Comparison of ENCODE assay signal across 1 cellular context in the genomic region with DNA sequence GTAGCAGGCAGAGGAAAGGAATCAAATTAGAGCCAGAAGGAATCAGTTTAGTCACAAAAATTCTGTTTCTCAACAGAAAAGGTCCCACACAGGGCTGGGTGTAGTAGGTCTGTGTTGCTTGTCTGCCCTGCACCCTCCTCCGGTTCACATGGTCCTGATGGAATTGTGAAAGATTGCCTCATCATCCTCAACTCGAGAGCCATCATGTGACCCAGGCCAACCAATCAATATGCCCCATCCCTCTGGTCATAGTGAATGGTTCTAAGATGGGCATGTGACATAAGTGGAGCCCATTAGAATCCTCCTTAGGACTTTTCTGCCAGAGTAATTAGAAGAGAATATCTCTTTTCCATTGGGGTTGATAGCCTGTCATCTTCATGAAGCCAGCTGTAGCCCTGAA.
TF ChIP-seq lines count a peak whose summit lies in the region.

No MANE protein-coding gene starts in this region.

TF ChIP-seq in H1, 55 proteins besides CTCF, POLR2A, EP300 and RAD21 (continued from another document):
- TF ChIP-seq CREB1 (IDR thresholded peaks at IDR 0.05) (no peak), CEBPB (IDR thresholded peaks at IDR 0.05; ENCODE audit: low read depth, low read length) (0 out of 2 replicates have a peak, but pooled peaks have one; percentile 42)
